In genomic region chr11:46346886-46347636, GRCh38 we compare ENCODE assay signal across 1 cellular context.
TF ChIP-seq lines count a peak whose summit lies in the region.

TSS of gene DGKZ (plus strand) at chr11:46347463. CDS start at chr11:46347660, 197 bp downstream.

TF ChIP-seq in GM23338, 12 proteins besides CTCF, POLR2A, EP300 and RAD21 (continued from another document):
- TF ChIP-seq, protein P1, sequence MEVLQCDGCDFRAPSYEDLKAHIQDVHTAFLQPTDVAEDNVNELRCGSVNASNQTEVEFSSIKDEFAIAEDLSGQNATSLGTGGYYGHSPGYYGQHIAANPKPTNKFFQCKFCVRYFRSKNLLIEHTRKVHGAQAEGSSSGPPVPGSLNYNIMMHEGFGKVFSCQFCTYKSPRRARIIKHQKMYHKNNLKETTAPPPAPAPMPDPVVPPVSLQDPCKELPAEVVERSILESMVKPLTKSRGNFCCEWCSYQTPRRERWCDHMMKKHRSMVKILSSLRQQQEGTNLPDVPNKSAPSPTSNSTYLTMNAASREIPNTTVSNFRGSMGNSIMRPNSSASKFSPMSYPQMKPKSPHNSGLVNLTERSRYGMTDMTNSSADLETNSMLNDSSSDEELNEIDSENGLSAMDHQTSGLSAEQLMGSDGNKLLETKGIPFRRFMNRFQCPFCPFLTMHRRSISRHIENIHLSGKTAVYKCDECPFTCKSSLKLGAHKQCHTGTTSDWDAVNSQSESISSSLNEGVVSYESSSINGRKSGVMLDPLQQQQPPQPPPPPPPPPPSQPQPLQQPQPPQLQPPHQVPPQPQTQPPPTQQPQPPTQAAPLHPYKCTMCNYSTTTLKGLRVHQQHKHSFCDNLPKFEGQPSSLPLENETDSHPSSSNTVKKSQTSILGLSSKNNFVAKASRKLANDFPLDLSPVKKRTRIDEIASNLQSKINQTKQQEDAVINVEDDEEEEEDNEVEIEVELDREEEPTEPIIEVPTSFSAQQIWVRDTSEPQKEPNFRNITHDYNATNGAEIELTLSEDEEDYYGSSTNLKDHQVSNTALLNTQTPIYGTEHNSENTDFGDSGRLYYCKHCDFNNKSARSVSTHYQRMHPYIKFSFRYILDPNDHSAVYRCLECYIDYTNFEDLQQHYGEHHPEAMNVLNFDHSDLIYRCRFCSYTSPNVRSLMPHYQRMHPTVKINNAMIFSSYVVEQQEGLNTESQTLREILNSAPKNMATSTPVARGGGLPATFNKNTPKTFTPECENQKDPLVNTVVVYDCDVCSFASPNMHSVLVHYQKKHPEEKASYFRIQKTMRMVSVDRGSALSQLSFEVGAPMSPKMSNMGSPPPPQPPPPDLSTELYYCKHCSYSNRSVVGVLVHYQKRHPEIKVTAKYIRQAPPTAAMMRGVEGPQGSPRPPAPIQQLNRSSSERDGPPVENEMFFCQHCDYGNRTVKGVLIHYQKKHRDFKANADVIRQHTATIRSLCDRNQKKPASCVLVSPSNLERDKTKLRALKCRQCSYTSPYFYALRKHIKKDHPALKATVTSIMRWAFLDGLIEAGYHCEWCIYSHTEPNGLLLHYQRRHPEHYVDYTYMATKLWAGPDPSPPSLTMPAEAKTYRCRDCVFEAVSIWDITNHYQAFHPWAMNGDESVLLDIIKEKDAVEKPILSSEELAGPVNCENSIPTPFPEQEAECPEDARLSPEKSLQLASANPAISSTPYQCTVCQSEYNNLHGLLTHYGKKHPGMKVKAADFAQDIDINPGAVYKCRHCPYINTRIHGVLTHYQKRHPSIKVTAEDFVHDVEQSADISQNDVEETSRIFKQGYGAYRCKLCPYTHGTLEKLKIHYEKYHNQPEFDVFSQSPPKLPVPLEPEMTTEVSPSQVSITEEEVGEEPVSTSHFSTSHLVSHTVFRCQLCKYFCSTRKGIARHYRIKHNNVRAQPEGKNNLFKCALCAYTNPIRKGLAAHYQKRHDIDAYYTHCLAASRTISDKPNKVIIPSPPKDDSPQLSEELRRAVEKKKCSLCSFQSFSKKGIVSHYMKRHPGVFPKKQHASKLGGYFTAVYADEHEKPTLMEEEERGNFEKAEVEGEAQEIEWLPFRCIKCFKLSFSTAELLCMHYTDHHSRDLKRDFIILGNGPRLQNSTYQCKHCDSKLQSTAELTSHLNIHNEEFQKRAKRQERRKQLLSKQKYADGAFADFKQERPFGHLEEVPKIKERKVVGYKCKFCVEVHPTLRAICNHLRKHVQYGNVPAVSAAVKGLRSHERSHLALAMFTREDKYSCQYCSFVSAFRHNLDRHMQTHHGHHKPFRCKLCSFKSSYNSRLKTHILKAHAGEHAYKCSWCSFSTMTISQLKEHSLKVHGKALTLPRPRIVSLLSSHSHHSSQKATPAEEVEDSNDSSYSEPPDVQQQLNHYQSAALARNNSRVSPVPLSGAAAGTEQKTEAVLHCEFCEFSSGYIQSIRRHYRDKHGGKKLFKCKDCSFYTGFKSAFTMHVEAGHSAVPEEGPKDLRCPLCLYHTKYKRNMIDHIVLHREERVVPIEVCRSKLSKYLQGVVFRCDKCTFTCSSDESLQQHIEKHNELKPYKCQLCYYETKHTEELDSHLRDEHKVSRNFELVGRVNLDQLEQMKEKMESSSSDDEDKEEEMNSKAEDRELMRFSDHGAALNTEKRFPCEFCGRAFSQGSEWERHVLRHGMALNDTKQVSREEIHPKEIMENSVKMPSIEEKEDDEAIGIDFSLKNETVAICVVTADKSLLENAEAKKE (CRISPR knock-in tag; IDR thresholded peaks at IDR 0.05): no peak
- TF ChIP-seq EZH2 (IDR thresholded peaks at IDR 0.05; ENCODE audit: low read depth, unreplicated experiment) (no peak), STAT1 (IDR thresholded peaks at IDR 0.05; ENCODE audit: unreplicated experiment) (no peak), POLR2AphosphoS5 (IDR thresholded peaks at IDR 0.05; ENCODE audit: low read depth) (peak; percentile 92), CREB1 (CRISPR knock-in tag; IDR thresholded peaks at IDR 0.05; ENCODE audit: low read depth) (peak; percentile 36; the same call in 1 of the 2 replicates), JUNB (IDR thresholded peaks at IDR 0.05; ENCODE audit: unreplicated experiment) (peak; percentile 15), EZH2phosphoT487 (IDR thresholded peaks at IDR 0.05; ENCODE audit: unreplicated experiment) (no peak)
- TF ChIP-seq, protein P2, sequence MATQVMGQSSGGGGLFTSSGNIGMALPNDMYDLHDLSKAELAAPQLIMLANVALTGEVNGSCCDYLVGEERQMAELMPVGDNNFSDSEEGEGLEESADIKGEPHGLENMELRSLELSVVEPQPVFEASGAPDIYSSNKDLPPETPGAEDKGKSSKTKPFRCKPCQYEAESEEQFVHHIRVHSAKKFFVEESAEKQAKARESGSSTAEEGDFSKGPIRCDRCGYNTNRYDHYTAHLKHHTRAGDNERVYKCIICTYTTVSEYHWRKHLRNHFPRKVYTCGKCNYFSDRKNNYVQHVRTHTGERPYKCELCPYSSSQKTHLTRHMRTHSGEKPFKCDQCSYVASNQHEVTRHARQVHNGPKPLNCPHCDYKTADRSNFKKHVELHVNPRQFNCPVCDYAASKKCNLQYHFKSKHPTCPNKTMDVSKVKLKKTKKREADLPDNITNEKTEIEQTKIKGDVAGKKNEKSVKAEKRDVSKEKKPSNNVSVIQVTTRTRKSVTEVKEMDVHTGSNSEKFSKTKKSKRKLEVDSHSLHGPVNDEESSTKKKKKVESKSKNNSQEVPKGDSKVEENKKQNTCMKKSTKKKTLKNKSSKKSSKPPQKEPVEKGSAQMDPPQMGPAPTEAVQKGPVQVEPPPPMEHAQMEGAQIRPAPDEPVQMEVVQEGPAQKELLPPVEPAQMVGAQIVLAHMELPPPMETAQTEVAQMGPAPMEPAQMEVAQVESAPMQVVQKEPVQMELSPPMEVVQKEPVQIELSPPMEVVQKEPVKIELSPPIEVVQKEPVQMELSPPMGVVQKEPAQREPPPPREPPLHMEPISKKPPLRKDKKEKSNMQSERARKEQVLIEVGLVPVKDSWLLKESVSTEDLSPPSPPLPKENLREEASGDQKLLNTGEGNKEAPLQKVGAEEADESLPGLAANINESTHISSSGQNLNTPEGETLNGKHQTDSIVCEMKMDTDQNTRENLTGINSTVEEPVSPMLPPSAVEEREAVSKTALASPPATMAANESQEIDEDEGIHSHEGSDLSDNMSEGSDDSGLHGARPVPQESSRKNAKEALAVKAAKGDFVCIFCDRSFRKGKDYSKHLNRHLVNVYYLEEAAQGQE (IDR thresholded peaks at IDR 0.05; ENCODE audit: unreplicated experiment): no peak
- TF ChIP-seq, protein P3, sequence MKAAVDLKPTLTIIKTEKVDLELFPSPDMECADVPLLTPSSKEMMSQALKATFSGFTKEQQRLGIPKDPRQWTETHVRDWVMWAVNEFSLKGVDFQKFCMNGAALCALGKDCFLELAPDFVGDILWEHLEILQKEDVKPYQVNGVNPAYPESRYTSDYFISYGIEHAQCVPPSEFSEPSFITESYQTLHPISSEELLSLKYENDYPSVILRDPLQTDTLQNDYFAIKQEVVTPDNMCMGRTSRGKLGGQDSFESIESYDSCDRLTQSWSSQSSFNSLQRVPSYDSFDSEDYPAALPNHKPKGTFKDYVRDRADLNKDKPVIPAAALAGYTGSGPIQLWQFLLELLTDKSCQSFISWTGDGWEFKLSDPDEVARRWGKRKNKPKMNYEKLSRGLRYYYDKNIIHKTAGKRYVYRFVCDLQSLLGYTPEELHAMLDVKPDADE (IDR thresholded peaks at IDR 0.05): no peak
